ENCODE assay signal across 8 cellular contexts in the genomic region with DNA sequence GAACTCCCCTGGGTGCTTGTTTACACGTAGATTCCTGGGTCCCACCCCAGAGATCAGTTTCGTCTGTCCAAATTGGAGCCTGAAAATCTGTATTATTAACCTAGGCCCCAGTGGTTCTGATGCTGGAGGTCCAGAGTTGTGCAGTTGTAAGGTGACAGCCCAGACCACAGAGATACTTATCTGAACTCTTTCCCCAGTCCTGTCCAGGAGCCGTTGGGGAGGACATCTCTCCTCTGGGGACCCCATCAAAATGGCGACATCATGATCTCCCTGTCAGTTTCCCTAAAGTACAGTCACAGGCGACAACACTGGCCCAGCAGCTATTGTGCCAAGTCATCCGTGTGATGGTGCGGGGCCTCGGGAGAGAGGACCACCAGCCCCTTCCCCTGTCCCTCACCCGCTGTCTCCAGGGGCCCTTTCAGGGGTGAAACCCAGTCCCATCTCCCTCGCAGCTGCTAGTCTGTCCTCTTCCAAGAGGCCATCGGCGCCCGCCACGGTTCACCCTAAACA. TPM values are rescaled to one million over a fixed set of nuclear protein-coding genes. Genes with fewer than 3 reads are reported as not detected.
A peak's percentile ranks its signal among the peaks of the same experiment; 100 is the strongest.
DNase-seq lines count a peak whose midpoint lies in the region; ATAC-seq and TF ChIP-seq lines count a peak whose summit lies in the region.

No MANE protein-coding gene starts in this region.

- H3K9me3 Mint-ChIP-seq in activated CD8-positive, alpha-beta T cell treated with anti-CD3 and anti-CD28 coated beads for 36 hours: no peaks in the 10 kb centered on the region

- no CpG with 5 or more reads among the region's 14 CpGs for WGBS in iPS DF 6.9 (ENCODE audit: insufficient coverage, insufficient read length)
- 30 to 63% (median 34%) methylated on average over 8 to 14 of the region's 14 CpGs for WGBS in spleen, 5 donors

- no peaks in the 10 kb centered on the region for H3K9me3 ChIP-seq in iPS DF 6.9 (ENCODE audit: control insufficient read depth, insufficient read depth, low read length)
- H3K9me3 ChIP-seq in spleen: no peaks in the 10 kb centered on the region

- TF ChIP-seq POLR2A in spleen (IDR thresholded peaks at IDR 0.05) (no peak), erythroblast (IDR thresholded peaks at IDR 0.05; ENCODE audit: low read length) (no peak)

- CTCF ChIA-PET in activated CD8-positive, alpha-beta T cell treated with anti-CD3 and anti-CD28 coated beads for 36 hours (lab: Charles Lee): interaction anchor here (1.5 to 1.8 kb wide), 2 partner anchors 23 to 85 kb away, joined by 5 to 6 read pairs; no protein-coding TSS in a partner anchor

- H3K27me3 Mint-ChIP-seq in activated CD8-positive, alpha-beta T cell treated with anti-CD3 and anti-CD28 coated beads for 36 hours: peaks cover 9% of the 10 kb centered on the region

- peaks cover 6% of the 10 kb centered on the region for H3K4me1 ChIP-seq in iPS DF 6.9 (ENCODE audit: control insufficient read depth, insufficient read depth, low read length)
- peaks cover 28 to 59% (median 42%) of the 10 kb centered on the region in 6 donors for H3K4me1 ChIP-seq in spleen

- H3K27ac ChIP-seq in iPS DF 6.9 (ENCODE audit: low read length): no peak overlapping the region
- H3K27ac ChIP-seq in spleen: peak overlapping the region in 5 of 8 donors; percentile 86 to 96 (median 94)

- peaks cover 26% of the 10 kb centered on the region for H3K4me1 Mint-ChIP-seq in activated CD8-positive, alpha-beta T cell treated with anti-CD3 and anti-CD28 coated beads for 36 hours (ENCODE audit: low read depth)

- H3K36me3 Mint-ChIP-seq in activated CD8-positive, alpha-beta T cell treated with anti-CD3 and anti-CD28 coated beads for 36 hours (ENCODE audit: low read depth): peaks cover 9% of the 10 kb centered on the region

- ATAC-seq in activated CD8-positive, alpha-beta T cell treated with anti-CD3 and anti-CD28 coated beads for 36 hours: no peak
- no peak for ATAC-seq in HG03196 (IDR thresholded peaks at IDR 0.05; ENCODE audit: unreplicated experiment)

- DNase-seq in NCI-H2171 treated with DMSO at 0.1 percent for 48 hours (lab: John Stamatoyannopoulos, UW) (peak; percentile 72), NCI-H2171 (lab: John Stamatoyannopoulos, UW) (no peak), iPS DF 6.9 (ENCODE audit: low read depth, low spot score) (no peak), spleen (no peak), erythroblast (lab: John Stamatoyannopoulos, UW) (no peak), NCI-H510A treated with DMSO at 0.1 percent for 48 hours (lab: John Stamatoyannopoulos, UW) (no peak)
- no peak for DNase-seq in activated CD8-positive, alpha-beta T cell treated with anti-CD3 and anti-CD28 coated beads for 36 hours

- peak overlapping the region; percentile 93 for H3K4me3 Mint-ChIP-seq in activated CD8-positive, alpha-beta T cell treated with anti-CD3 and anti-CD28 coated beads for 36 hours

- POLR2A ChIA-PET in activated CD8-positive, alpha-beta T cell treated with anti-CD3 and anti-CD28 coated beads for 36 hours (lab: Charles Lee): interaction anchor here (1.5 kb wide), 1 partner anchor 67 kb away, joined by 4 read pairs; no protein-coding TSS in a partner anchor

- no peaks in the 10 kb centered on the region; the same call in 1 of the 2 replicates for H3K27me3 ChIP-seq in iPS DF 6.9 (ENCODE audit: control insufficient read depth, insufficient read depth, low read length)
- H3K27me3 ChIP-seq in spleen (replicated peaks in 1 of 7): no peaks in the 10 kb centered on the region

- intact Hi-C loops in activated CD8-positive, alpha-beta T cell treated with anti-CD3 and anti-CD28 coated beads for 36 hours (cut with micrococcal nuclease): no loop called here
- intact Hi-C loops in spleen (cut with DNase I; ENCODE audit: low total_unique reads): no loop called here

- H3K27ac Mint-ChIP-seq in activated CD8-positive, alpha-beta T cell treated with anti-CD3 and anti-CD28 coated beads for 36 hours: peak overlapping the region; percentile 74

- TF ChIP-seq CTCF in activated CD8-positive, alpha-beta T cell treated with anti-CD3 and anti-CD28 coated beads for 36 hours (IDR thresholded peaks at IDR 0.05): no peak
- TF ChIP-seq CTCF in spleen (IDR thresholded peaks at IDR 0.05 in 8 of 11, conservative IDR thresholded peaks at IDR 0.05 in 3 of 11): no peak

- H3K4me3 ChIP-seq in iPS DF 6.9 (ENCODE audit: low read length) (peak overlapping the region; percentile 96; the same call in 1 of the 2 replicates), spleen (peak overlapping the region; percentile 69 to 97 (median 88))

- H3K36me3 ChIP-seq in iPS DF 6.9 (ENCODE audit: control insufficient read depth, insufficient read depth, low read length) (no peaks in the 10 kb centered on the region), spleen (peaks cover 0 to 20% (median 0%) of the 10 kb centered on the region in 6 donors)

RNA-seq across cellular contexts. Expression of gene EFHD2, which starts 0.7 kb away (rescaled TPM):
- 10 to 100 TPM; 45.6 to 45.8 TPM for total RNA-seq in activated CD8-positive, alpha-beta T cell treated with anti-CD3 and anti-CD28 coated beads for 36 hours
- total RNA-seq in spleen: 100 to 1,000 TPM; 131 to 226 (median 164) TPM
- polyA plus RNA-seq in spleen: 100 to 1,000 TPM in 1 of 3 donors, 10 to 100 TPM in 2; 81.8 to 148 (median 87.1) TPM

RNA-seq across cellular contexts. Expression of gene CTRC, which starts 29.3 kb away (rescaled TPM):
- total RNA-seq in activated CD8-positive, alpha-beta T cell treated with anti-CD3 and anti-CD28 coated beads for 36 hours: not detected
- 1 to 10 TPM in 3 of 7 donors, under 1 TPM in 1, not detected in 3; 0.51 to 5.1 (median 2.1) TPM for total RNA-seq in spleen
- polyA plus RNA-seq in spleen: 1 to 10 TPM; 1.3 to 7.5 (median 3.5) TPM

RNA-seq across cellular contexts. Expression of gene CELA2A, which starts 47.6 kb away (rescaled TPM):
- total RNA-seq in activated CD8-positive, alpha-beta T cell treated with anti-CD3 and anti-CD28 coated beads for 36 hours: not detected
- total RNA-seq in spleen: under 1 TPM in 3 of 7 donors, not detected in 4; 0.40 to 0.79 (median 0.40) TPM
- under 1 TPM; 0.09 to 0.20 (median 0.16) TPM for polyA plus RNA-seq in spleen
